ENCODE assay signal across 8 cellular contexts in genomic region chr4:95549246-95550138, GRCh38. TPM values are rescaled to one million over a fixed set of nuclear protein-coding genes. Genes with fewer than 3 reads are reported as not detected.
DNase-seq lines count a peak whose midpoint lies in the region; ATAC-seq and TF ChIP-seq lines count a peak whose summit lies in the region.

No MANE protein-coding gene starts in this region.

- no peak overlapping the region for H3K27ac ChIP-seq in neural progenitor cell

- H3K36me3 Mint-ChIP-seq in activated CD8-positive, alpha-beta memory T cell treated with anti-CD3 and anti-CD28 coated beads, Interleukin-2, amount 10 ng/mL, durations not matched to agents 7 days and 5 days, result no peaks in the 10 kb centered on the region
- no peaks in the 10 kb centered on the region for H3K36me3 Mint-ChIP-seq in neural progenitor cell

- DNase-seq in D341Med (ENCODE audit: low spot score), result peak; percentile 66
- DNase-seq in activated CD8-positive, alpha-beta memory T cell treated with anti-CD3 and anti-CD28 coated beads, Interleukin-2, amount 10 ng/mL, durations not matched to agents 7 days and 5 days, result peak; percentile 64
- peak; percentile 87 for DNase-seq in globus pallidus (ENCODE audit: low spot score)
- peak; percentile 70 for DNase-seq in neural progenitor cell (ENCODE audit: low spot score)
- no peak for DNase-seq in cerebellar cortex (ENCODE audit: low spot score)
- DNase-seq in NOMO-1 treated with dmso at 0.1 percent for 144 hours (lab: John Stamatoyannopoulos, UW; ENCODE audit: unreplicated experiment), result no peak

- no peaks in the 10 kb centered on the region for H4K20me1 ChIP-seq in neural progenitor cell (ENCODE audit: low read depth)

- peaks cover 70% of the 10 kb centered on the region for H3K27me3 ChIP-seq in neural progenitor cell

- no peak overlapping the region for H3K9ac ChIP-seq in neural progenitor cell

- H3K9me3 ChIP-seq in neural progenitor cell (ENCODE audit: low read depth), result no peaks in the 10 kb centered on the region

- peak overlapping the region; percentile 83 for H2AFZ ChIP-seq in neural progenitor cell (replicated peaks)

- H3K36me3 ChIP-seq in neural progenitor cell, result no peaks in the 10 kb centered on the region

- H3K4me3 Mint-ChIP-seq in activated CD8-positive, alpha-beta memory T cell treated with anti-CD3 and anti-CD28 coated beads, Interleukin-2, amount 10 ng/mL, durations not matched to agents 7 days and 5 days, result peak overlapping the region; percentile 74
- H3K4me3 Mint-ChIP-seq in neural progenitor cell, result peak overlapping the region; percentile 98

- H3K79me2 ChIP-seq in neural progenitor cell (ENCODE audit: low read depth), result no peaks in the 10 kb centered on the region

- ATAC-seq in GM19395 (IDR thresholded peaks at IDR 0.05; ENCODE audit: unreplicated experiment), result peak; percentile 98
- ATAC-seq in HG03439 (IDR thresholded peaks at IDR 0.05; ENCODE audit: unreplicated experiment), result peak; percentile 96
- peak; percentile 83 for ATAC-seq in activated CD8-positive, alpha-beta memory T cell treated with anti-CD3 and anti-CD28 coated beads, Interleukin-2, amount 10 ng/mL, durations not matched to agents 7 days and 5 days

- H3K4me1 Mint-ChIP-seq in activated CD8-positive, alpha-beta memory T cell treated with anti-CD3 and anti-CD28 coated beads, Interleukin-2, amount 10 ng/mL, durations not matched to agents 7 days and 5 days, result peaks cover 13% of the 10 kb centered on the region
- peaks cover 55% of the 10 kb centered on the region for H3K4me1 Mint-ChIP-seq in neural progenitor cell

- peak overlapping the region; percentile 98 for H3K4me2 ChIP-seq in neural progenitor cell

- no peak for TF ChIP-seq CTCF in neural progenitor cell (IDR thresholded peaks at IDR 0.05)

- CTCF ChIA-PET in activated CD8-positive, alpha-beta memory T cell treated with anti-CD3 and anti-CD28 coated beads, Interleukin-2, amount 10 ng/mL, durations not matched to agents 7 days and 5 days (lab: Charles Lee), result no interaction called here

- H3K27ac Mint-ChIP-seq in activated CD8-positive, alpha-beta memory T cell treated with anti-CD3 and anti-CD28 coated beads, Interleukin-2, amount 10 ng/mL, durations not matched to agents 7 days and 5 days, result peak overlapping the region; percentile 12
- peak overlapping the region; percentile 97 for H3K27ac Mint-ChIP-seq in neural progenitor cell

- H3F3A ChIP-seq in neural progenitor cell (ENCODE audit: low read depth), result peaks cover 25% of the 10 kb centered on the region

- H3K27me3 Mint-ChIP-seq in activated CD8-positive, alpha-beta memory T cell treated with anti-CD3 and anti-CD28 coated beads, Interleukin-2, amount 10 ng/mL, durations not matched to agents 7 days and 5 days, result peaks cover 49% of the 10 kb centered on the region
- H3K27me3 Mint-ChIP-seq in neural progenitor cell (ENCODE audit: insufficient read depth, low read depth), result no peaks in the 10 kb centered on the region

- H3K4me3 ChIP-seq in neural progenitor cell, result peak overlapping the region; percentile 68

- no peaks in the 10 kb centered on the region for H3K9me3 Mint-ChIP-seq in activated CD8-positive, alpha-beta memory T cell treated with anti-CD3 and anti-CD28 coated beads, Interleukin-2, amount 10 ng/mL, durations not matched to agents 7 days and 5 days (ENCODE audit: low read depth)
- H3K9me3 Mint-ChIP-seq in neural progenitor cell, result no peaks in the 10 kb centered on the region

- H3K4me1 ChIP-seq in neural progenitor cell, result peaks cover 19% of the 10 kb centered on the region

RNA-seq across cellular contexts. Expression of gene UNC5C, which starts 0.7 kb away (rescaled TPM):
- total RNA-seq in activated CD8-positive, alpha-beta memory T cell treated with anti-CD3 and anti-CD28 coated beads, Interleukin-2, amount 10 ng/mL, durations not matched to agents 7 days and 5 days, result not detected
- 0.15 and 0.39 TPM in 2 replicates for total RNA-seq in neural progenitor cell (ENCODE audit: low replicate concordance)

Comparison
In these comparisons a context has a peak if more than half of its experiments do, and no peak if none do; other contexts are left out.
1. DNase-seq: peak in D341Med (single experiment), activated CD8-positive, alpha-beta memory T cell treated with anti-CD3 and anti-CD28 coated beads, Interleukin-2, amount 10 ng/mL, durations not matched to agents 7 days and 5 days (single experiment), globus pallidus (single experiment) and neural progenitor cell (single experiment); none in cerebellar cortex (single experiment) and NOMO-1 treated with dmso at 0.1 percent for 144 hours (single experiment).
2. Peak in every context shown above with its lines, with median percentiles within 50 percentile points of each other: ATAC-seq.